Comparison of ENCODE assay signal across 21 cellular contexts in genomic region chr9:101664432-101664831, GRCh38.
"Had no signal": no experiment of that assay in that cellular context is flagged by ENCODE, and none has a peak within 500 bp of the region (broad histone marks: within the 10 kb centered on the region; RNA-seq: fewer than 3 reads in every experiment).

No MANE protein-coding gene starts in this region.

- ATAC-seq: natural killer cell; right lobe of liver; stimulated activated memory B cell treated with anti-CD40 and anti-IgM and Interleukin-4, amounts not matched to agents 10 μg/mL and 1 μg/mL and 100 μg/mL, for 72 hours; stimulated activated naive CD8-positive, alpha-beta T cell treated with anti-CD3 and anti-CD28 coated beads, Interleukin-15, amount 100 ng/mL, for 72 hours had no signal

- H3K4me3 ChIP-seq: left ventricle myocardium inferior, lung, ovary, right atrium auricular region, right lobe of liver, smooth muscle cell, transverse colon, upper lobe of left lung, vagina had no signal

- H3K27me3 ChIP-seq: ovary, right atrium auricular region, right lobe of liver, transverse colon, upper lobe of left lung, vagina had no signal

- H3K27ac ChIP-seq: left ventricle myocardium inferior, ovary, right atrium auricular region, right lobe of liver, transverse colon, upper lobe of left lung, vagina had no signal

- H3K36me3 ChIP-seq: left ventricle myocardium inferior, ovary, right atrium auricular region, right lobe of liver, transverse colon, upper lobe of left lung, vagina had no signal

- H3K9me3 ChIP-seq: left ventricle myocardium inferior, ovary, right atrium auricular region, right lobe of liver, transverse colon, upper lobe of left lung, vagina had no signal

- H3K4me1 ChIP-seq: left ventricle myocardium inferior, right atrium auricular region, right lobe of liver, transverse colon, upper lobe of left lung, vagina had no signal

- H3K4me2 ChIP-seq: smooth muscle cell had no signal

- DNase-seq: islet precursor cell; left ventricle myocardium inferior; mesendoderm; naive B cell; natural killer cell; ovary; right lobe of liver; stimulated activated CD4-positive, alpha-beta T cell treated with anti-CD3 and anti-CD28 coated beads, Interleukin-1b, Interleukin-23, amount 100 ng/mL, for 48 hours; stimulated activated CD4-positive, alpha-beta T cell treated with anti-CD3 and anti-CD28 coated beads, Interleukin-2, amount 100 ng/mL, for 48 hours; stimulated activated CD4-positive, alpha-beta T cell treated with anti-CD3 and anti-CD28 coated beads, Interleukin-4, amount 100 ng/mL, for 4 hours; stimulated activated CD8-positive, alpha-beta memory T cell treated with anti-CD3 and anti-CD28 coated beads, Interleukin-4, amount 100 ng/mL, for 48 hours; stimulated activated naive CD4-positive, alpha-beta T cell treated with Interleukin-2 at 50 U/mL for 16 hours; stimulated activated naive CD8-positive, alpha-beta T cell treated with anti-CD3 and anti-CD28 coated beads, Interleukin-15, amount 100 ng/mL, for 72 hours; substantia nigra; transverse colon; upper lobe of left lung had no signal
